ENCODE assay signal across 10 cellular contexts in the genomic region with DNA sequence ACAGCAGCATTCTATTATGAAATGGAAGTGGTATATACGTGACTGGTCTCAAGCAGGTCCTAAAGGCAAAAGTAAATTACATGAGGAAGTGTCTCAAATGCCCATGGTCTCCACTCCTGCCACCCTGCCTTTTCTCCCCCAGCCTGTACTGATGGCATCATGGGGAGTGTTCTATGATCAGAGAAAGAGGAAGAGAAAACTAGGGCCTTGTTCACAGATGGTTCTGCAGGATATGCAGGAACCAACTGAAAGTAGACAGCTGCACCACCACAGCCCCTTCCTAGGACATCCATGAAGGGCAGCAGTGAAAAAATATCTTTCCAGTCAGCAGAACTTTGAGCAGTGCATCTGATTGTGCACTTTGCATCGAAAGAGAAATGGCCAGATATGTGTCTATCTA.
DNase-seq lines count a peak whose midpoint lies in the region; ATAC-seq and TF ChIP-seq lines count a peak whose summit lies in the region.
"Had no signal": no experiment of that assay in that cellular context is flagged by ENCODE, and none has a peak within 500 bp of the region (broad histone marks: within the 10 kb centered on the region; RNA-seq: fewer than 3 reads in every experiment).

No MANE protein-coding gene starts in this region.

- H3K27me3 ChIP-seq in BLaER1 treated with 17β-estradiol and CSF1 and Interleukin-3, amounts not matched to agents 10 nM and 100 nM: no peaks in the 10 kb centered on the region
- H3K27me3 ChIP-seq in heart left ventricle: no peaks in the 10 kb centered on the region

- TF ChIP-seq POLR2A in NB4 (IDR thresholded peaks at IDR 0.05; ENCODE audit: extremely low read depth, insufficient read length) (no peak), heart left ventricle (IDR thresholded peaks at IDR 0.05) (no peak)

- H4K20me1 ChIP-seq in BLaER1 treated with 17β-estradiol and CSF1 and Interleukin-3, amounts not matched to agents 10 nM and 100 nM: no peaks in the 10 kb centered on the region

- H3K27ac ChIP-seq in BLaER1 treated with 17β-estradiol and CSF1 and Interleukin-3, amounts not matched to agents 10 nM and 100 nM: peak overlapping the region in 8 of 11 experiments; percentile 24 to 72 (median 60); a peak in 11 of 22 replicates
- no peak overlapping the region for H3K27ac ChIP-seq in heart left ventricle

- no peak overlapping the region for H3K4me3 ChIP-seq in BLaER1 treated with 17β-estradiol and CSF1 and Interleukin-3, amounts not matched to agents 10 nM and 100 nM
- H3K4me3 ChIP-seq in NB4 (ENCODE audit: low read depth, low read length): no peak overlapping the region
- H3K4me3 ChIP-seq in heart left ventricle: no peak overlapping the region

- H3K4me2 ChIP-seq in BLaER1 treated with 17β-estradiol and CSF1 and Interleukin-3, amounts not matched to agents 10 nM and 100 nM: peak overlapping the region in 9 of 11 experiments; percentile 9 to 52 (median 38); a peak in 13 of 22 replicates

- peaks cover 0 to 6% (median 0%) of the 10 kb centered on the region in 11 experiments; a peak in 5 of 22 replicates for H3K9me3 ChIP-seq in BLaER1 treated with 17β-estradiol and CSF1 and Interleukin-3, amounts not matched to agents 10 nM and 100 nM (replicated peaks in 1 of 11)
- no peaks in the 10 kb centered on the region for H3K9me3 ChIP-seq in heart left ventricle
- H3K9me3 ChIP-seq: Caco-2 had no signal

- H3K36me3 ChIP-seq in BLaER1 treated with 17β-estradiol and CSF1 and Interleukin-3, amounts not matched to agents 10 nM and 100 nM: no peaks in the 10 kb centered on the region
- H3K36me3 ChIP-seq in heart left ventricle: no peaks in the 10 kb centered on the region

- DNase-seq in Kasumi-1 (lab: John Stamatoyannopoulos, UW): peak; percentile 71 to 80
- peak; percentile 60 for DNase-seq in NB4 (ENCODE audit: low read depth)
- DNase-seq in RPMI8226: peak; percentile 33
- no peak for DNase-seq in DMS79 (lab: John Stamatoyannopoulos, UW)
- DNase-seq in heart left ventricle: no peak
- DNase-seq: Caco-2; CD8-positive, alpha-beta memory T cell; DMS53 had no signal

- ATAC-seq in HG03196 (IDR thresholded peaks at IDR 0.05; ENCODE audit: unreplicated experiment) (no peak), heart left ventricle (no peak)

- intact Hi-C loops in heart left ventricle (cut with DNase I): no loop called here

- WGBS in heart left ventricle, 4 donors: 41 to 51% (median 50%) methylated on average over 1 to 2 of the region's 2 CpGs

- no peak for TF ChIP-seq CTCF in NB4 (IDR thresholded peaks at IDR 0.05; ENCODE audit: low read depth, low read length)
- TF ChIP-seq CTCF in heart left ventricle (IDR thresholded peaks at IDR 0.05): no peak

- H3K4me1 ChIP-seq in BLaER1 treated with 17β-estradiol and CSF1 and Interleukin-3, amounts not matched to agents 10 nM and 100 nM: peaks cover 6 to 23% (median 10%) of the 10 kb centered on the region in 10 experiments; a peak in 14 of 20 replicates
- no peaks in the 10 kb centered on the region for H3K4me1 ChIP-seq in heart left ventricle
- H3K4me1 ChIP-seq: Caco-2 had no signal

- no peak overlapping the region for H3K9ac ChIP-seq in BLaER1 treated with 17β-estradiol and CSF1 and Interleukin-3, amounts not matched to agents 10 nM and 100 nM

Comparison
In these comparisons a context has a peak if more than half of its experiments do, and no peak if none do; other contexts are left out.
1. H3K27ac ChIP-seq: peak in BLaER1 treated with 17β-estradiol and CSF1 and Interleukin-3, amounts not matched to agents 10 nM and 100 nM (8 of 11); none in heart left ventricle (0 of 12).
2. DNase-seq: peak in Kasumi-1 (2 of 2), NB4 (single experiment) and RPMI8226 (single experiment); none in DMS79 (single experiment) and heart left ventricle (0 of 5).